14 cellular contexts compared by ENCODE assay signal in the genomic region with DNA sequence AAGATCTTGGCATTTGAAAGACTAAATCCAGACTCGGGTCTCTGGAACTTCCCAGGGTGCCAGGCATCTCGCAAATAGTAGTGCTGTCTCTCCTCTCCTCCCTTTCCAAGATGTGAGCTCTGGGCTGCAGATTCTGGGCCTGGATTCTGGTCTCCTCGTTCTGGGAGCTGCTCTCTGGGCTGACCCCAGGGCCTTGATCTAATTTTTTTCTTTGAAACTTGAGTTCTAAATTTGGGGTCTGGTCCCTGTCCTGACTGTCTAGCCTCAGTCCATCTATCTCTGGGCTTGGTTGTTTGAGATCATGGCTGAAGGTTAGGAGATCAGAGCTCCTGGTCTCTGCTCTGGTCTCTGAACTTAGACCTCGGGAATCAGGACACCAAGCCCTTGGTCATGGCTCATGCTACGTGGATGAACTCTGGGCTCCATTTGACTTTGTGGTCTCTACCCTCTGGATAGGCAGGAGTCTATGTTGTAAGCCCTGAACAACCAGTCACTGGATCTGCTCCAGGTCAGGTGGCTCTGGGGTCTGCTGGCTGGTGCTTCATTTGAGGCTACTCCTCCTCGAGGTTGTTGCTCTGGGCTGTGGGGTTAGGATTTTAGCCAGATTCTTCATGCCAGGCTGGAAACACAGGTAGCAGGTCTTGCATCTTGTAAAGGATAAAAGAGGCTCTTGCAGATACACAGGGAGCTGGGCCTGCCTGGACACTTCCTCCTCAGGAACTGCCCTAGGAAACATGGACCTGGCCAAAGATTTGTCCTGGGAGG. TPM values are rescaled to one million over a fixed set of nuclear protein-coding genes. Genes with fewer than 3 reads are reported as not detected.
DNase-seq lines count a peak whose midpoint lies in the region; ATAC-seq and TF ChIP-seq lines count a peak whose summit lies in the region.
"Had no signal": no experiment of that assay in that cellular context is flagged by ENCODE, and none has a peak within 500 bp of the region (broad histone marks: within the 10 kb centered on the region; RNA-seq: fewer than 3 reads in every experiment).

No MANE protein-coding gene starts in this region.

- H3K4me3 Mint-ChIP-seq in brain: no peak overlapping the region
- H3K4me3 Mint-ChIP-seq in nephron progenitor cell: no peak overlapping the region
- H3K4me3 Mint-ChIP-seq: endodermal cell had no signal

- H3K4me1 Mint-ChIP-seq in brain (no peaks in the 10 kb centered on the region), nephron progenitor cell (peaks cover 9% of the 10 kb centered on the region)
- H3K4me1 Mint-ChIP-seq: endodermal cell had no signal

- H3K27me3 Mint-ChIP-seq in brain: peaks cover 5% of the 10 kb centered on the region
- no peaks in the 10 kb centered on the region for H3K27me3 Mint-ChIP-seq in nephron progenitor cell (ENCODE audit: low read depth, poor library complexity)

- H3K36me3 Mint-ChIP-seq in brain: no peaks in the 10 kb centered on the region
- H3K36me3 Mint-ChIP-seq in nephron progenitor cell (ENCODE audit: low read depth): no peaks in the 10 kb centered on the region

- ATAC-seq in GM18511 (IDR thresholded peaks at IDR 0.05; ENCODE audit: unreplicated experiment): peak; percentile 25
- peak; percentile 34 for ATAC-seq in GM21390 (IDR thresholded peaks at IDR 0.05; ENCODE audit: unreplicated experiment)
- peak; percentile 17 for ATAC-seq in HG02981 (IDR thresholded peaks at IDR 0.05; ENCODE audit: unreplicated experiment)
- ATAC-seq in GM21737 (IDR thresholded peaks at IDR 0.05; ENCODE audit: unreplicated experiment): no peak

- peak; percentile 2 to 56 for TF ChIP-seq CTCF in brain (conservative IDR thresholded peaks at IDR 0.05)
- no peak for TF ChIP-seq CTCF in nephron progenitor cell (IDR thresholded peaks at IDR 0.05)

- H3K9me3 ChIP-seq in MG63: no peaks in the 10 kb centered on the region
- H3K9me3 ChIP-seq: vagina had no signal

- H3K27ac Mint-ChIP-seq in brain (peak overlapping the region in 1 of 5 experiments; percentile 42), nephron progenitor cell (no peak overlapping the region)
- H3K27ac Mint-ChIP-seq: endodermal cell had no signal

- H3K4me3 ChIP-seq in MG63: no peak overlapping the region
- H3K4me3 ChIP-seq: vagina had no signal

- H3K36me3 ChIP-seq in MG63: no peaks in the 10 kb centered on the region
- H3K36me3 ChIP-seq: vagina had no signal

- H3K9me3 Mint-ChIP-seq in brain: no peaks in the 10 kb centered on the region
- no peaks in the 10 kb centered on the region for H3K9me3 Mint-ChIP-seq in nephron progenitor cell
- H3K9me3 Mint-ChIP-seq: endodermal cell had no signal

- DNase-seq in MG63: no peak
- no peak for DNase-seq in stimulated activated naive CD4-positive, alpha-beta T cell (lab: John Stamatoyannopoulos, UW)
- no peak for DNase-seq in nephron progenitor cell
- DNase-seq: stimulated activated naive CD4-positive, alpha-beta T cell treated with Interleukin-2 at 50 U/mL for 16 hours had no signal

- no peaks in the 10 kb centered on the region for H3K27me3 ChIP-seq in MG63
- H3K27me3 ChIP-seq: vagina had no signal

RNA-seq across cellular contexts. Expression of a gene that starts 8.0 kb away (rescaled TPM):
- not detected for polyA plus RNA-seq in brain (ENCODE audit: insufficient read depth, low read depth, low replicate concordance)
- not detected in 2 replicates for total RNA-seq in MG63 (2014; rRNA removed; shearing (Covaris generic); ENCODE audit: low replicate concordance)
- total RNA-seq: endodermal cell, frontal cortex, Right ventricle myocardium superior, sciatic nerve, vagina had no signal
